ENCODE assay signal across 12 cellular contexts in the genomic region with DNA sequence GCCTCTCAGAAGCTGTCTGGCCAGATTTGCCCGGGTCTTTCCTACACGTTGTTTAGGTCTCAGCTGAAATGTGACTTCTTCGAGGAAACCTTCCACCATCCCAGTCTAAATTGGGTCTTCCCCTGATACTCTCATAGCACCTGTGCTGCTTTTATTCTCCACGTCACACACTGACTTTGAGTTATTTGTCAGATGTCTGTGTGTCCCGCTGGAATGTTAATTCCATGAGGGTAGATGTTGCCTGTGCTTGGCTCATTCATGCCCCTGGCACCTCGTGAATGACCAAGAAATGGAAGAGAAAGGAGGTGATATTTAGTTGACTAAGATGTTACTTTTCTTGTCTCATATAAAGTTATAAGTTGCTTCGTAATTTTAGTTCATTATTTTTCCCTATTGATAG.
"Had no signal": no experiment of that assay in that cellular context is flagged by ENCODE, and none has a peak within 500 bp of the region (broad histone marks: within the 10 kb centered on the region; RNA-seq: fewer than 3 reads in every experiment).

No MANE protein-coding gene starts in this region.

- H3K27me3 ChIP-seq: foreskin keratinocyte, suprapubic skin, thyroid gland, upper lobe of right lung, vagina had no signal

- H3K4me3 ChIP-seq: suprapubic skin, thyroid gland, upper lobe of right lung, vagina had no signal

- H3K9me3 ChIP-seq: suprapubic skin, thyroid gland, upper lobe of right lung, vagina had no signal

- H3K36me3 ChIP-seq: suprapubic skin, thyroid gland, upper lobe of right lung, vagina had no signal

- H3K27ac ChIP-seq: foreskin keratinocyte, suprapubic skin, thyroid gland, upper lobe of right lung, vagina had no signal

- H3K27me3 Mint-ChIP-seq: dendritic cell treated with granulocyte-macrophage colony-stimulating factor and Interleukin-4, amounts not matched to agents 40 ng/mL and 50 ng/mL, for 4 days; effector memory CD8-positive, alpha-beta T cell had no signal

- DNase-seq: effector memory CD8-positive, alpha-beta T cell; erythroblast; mesendoderm; stimulated activated naive CD4-positive, alpha-beta T cell treated with Interleukin-2 at 50 U/mL for 16 hours; thyroid gland; upper lobe of right lung had no signal

- H3K27ac Mint-ChIP-seq: dendritic cell treated with granulocyte-macrophage colony-stimulating factor and Interleukin-4, amounts not matched to agents 40 ng/mL and 50 ng/mL, for 4 days had no signal

- H3K9me3 Mint-ChIP-seq: dendritic cell treated with granulocyte-macrophage colony-stimulating factor and Interleukin-4, amounts not matched to agents 40 ng/mL and 50 ng/mL, for 4 days; effector memory CD8-positive, alpha-beta T cell; nephron had no signal

- ATAC-seq: effector memory CD8-positive, alpha-beta T cell; sciatic nerve; upper lobe of right lung had no signal

- H3K4me3 Mint-ChIP-seq: dendritic cell treated with granulocyte-macrophage colony-stimulating factor and Interleukin-4, amounts not matched to agents 40 ng/mL and 50 ng/mL, for 4 days; effector memory CD8-positive, alpha-beta T cell; nephron had no signal
